In genomic region chr4:24917076-24917856, GRCh38 we compare ENCODE assay signal across 1 cellular context.
TF ChIP-seq lines count a peak whose summit lies in the region.

No MANE protein-coding gene starts in this region.

TF ChIP-seq in WTC11, 78 proteins besides CTCF, POLR2A, EP300 and RAD21 (continued from another document):
- TF ChIP-seq, protein P1, sequence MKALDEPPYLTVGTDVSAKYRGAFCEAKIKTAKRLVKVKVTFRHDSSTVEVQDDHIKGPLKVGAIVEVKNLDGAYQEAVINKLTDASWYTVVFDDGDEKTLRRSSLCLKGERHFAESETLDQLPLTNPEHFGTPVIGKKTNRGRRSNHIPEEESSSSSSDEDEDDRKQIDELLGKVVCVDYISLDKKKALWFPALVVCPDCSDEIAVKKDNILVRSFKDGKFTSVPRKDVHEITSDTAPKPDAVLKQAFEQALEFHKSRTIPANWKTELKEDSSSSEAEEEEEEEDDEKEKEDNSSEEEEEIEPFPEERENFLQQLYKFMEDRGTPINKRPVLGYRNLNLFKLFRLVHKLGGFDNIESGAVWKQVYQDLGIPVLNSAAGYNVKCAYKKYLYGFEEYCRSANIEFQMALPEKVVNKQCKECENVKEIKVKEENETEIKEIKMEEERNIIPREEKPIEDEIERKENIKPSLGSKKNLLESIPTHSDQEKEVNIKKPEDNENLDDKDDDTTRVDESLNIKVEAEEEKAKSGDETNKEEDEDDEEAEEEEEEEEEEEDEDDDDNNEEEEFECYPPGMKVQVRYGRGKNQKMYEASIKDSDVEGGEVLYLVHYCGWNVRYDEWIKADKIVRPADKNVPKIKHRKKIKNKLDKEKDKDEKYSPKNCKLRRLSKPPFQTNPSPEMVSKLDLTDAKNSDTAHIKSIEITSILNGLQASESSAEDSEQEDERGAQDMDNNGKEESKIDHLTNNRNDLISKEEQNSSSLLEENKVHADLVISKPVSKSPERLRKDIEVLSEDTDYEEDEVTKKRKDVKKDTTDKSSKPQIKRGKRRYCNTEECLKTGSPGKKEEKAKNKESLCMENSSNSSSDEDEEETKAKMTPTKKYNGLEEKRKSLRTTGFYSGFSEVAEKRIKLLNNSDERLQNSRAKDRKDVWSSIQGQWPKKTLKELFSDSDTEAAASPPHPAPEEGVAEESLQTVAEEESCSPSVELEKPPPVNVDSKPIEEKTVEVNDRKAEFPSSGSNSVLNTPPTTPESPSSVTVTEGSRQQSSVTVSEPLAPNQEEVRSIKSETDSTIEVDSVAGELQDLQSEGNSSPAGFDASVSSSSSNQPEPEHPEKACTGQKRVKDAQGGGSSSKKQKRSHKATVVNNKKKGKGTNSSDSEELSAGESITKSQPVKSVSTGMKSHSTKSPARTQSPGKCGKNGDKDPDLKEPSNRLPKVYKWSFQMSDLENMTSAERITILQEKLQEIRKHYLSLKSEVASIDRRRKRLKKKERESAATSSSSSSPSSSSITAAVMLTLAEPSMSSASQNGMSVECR (CRISPR knock-in tag; IDR thresholded peaks at IDR 0.05; ENCODE audit: borderline replicate concordance): no peak
- TF ChIP-seq SMAD4 (CRISPR knock-in tag; IDR thresholded peaks at IDR 0.05) (no peak), TP53 (CRISPR knock-in tag; IDR thresholded peaks at IDR 0.05) (no peak), ESRRA (CRISPR knock-in tag; IDR thresholded peaks at IDR 0.05; ENCODE audit: borderline replicate concordance) (no peak), MXD4 (CRISPR knock-in tag; IDR thresholded peaks at IDR 0.05; ENCODE audit: borderline replicate concordance) (no peak)
- TF ChIP-seq, protein P2, sequence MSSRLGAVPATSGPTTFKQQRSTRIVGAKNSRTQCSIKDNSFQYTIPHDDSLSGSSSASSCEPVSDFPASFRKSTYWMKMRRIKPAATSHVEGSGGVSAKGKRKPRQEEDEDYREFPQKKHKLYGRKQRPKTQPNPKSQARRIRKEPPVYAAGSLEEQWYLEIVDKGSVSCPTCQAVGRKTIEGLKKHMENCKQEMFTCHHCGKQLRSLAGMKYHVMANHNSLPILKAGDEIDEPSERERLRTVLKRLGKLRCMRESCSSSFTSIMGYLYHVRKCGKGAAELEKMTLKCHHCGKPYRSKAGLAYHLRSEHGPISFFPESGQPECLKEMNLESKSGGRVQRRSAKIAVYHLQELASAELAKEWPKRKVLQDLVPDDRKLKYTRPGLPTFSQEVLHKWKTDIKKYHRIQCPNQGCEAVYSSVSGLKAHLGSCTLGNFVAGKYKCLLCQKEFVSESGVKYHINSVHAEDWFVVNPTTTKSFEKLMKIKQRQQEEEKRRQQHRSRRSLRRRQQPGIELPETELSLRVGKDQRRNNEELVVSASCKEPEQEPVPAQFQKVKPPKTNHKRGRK (CRISPR knock-in tag; IDR thresholded peaks at IDR 0.05; ENCODE audit: borderline replicate concordance): no peak
